ENCODE assay signal across 8 cellular contexts in genomic region chr4:184100297-184100885, GRCh38.
DNase-seq lines count a peak whose midpoint lies in the region; ATAC-seq lines count a peak whose summit lies in the region.

No MANE protein-coding gene starts in this region.

- DNase-seq in AML-193 (lab: John Stamatoyannopoulos, UW) = peak; percentile 21
- peak; percentile 8 for DNase-seq in M059J (ENCODE audit: low read depth)
- peak; percentile 9 for DNase-seq in activated gamma-delta T cell (lab: John Stamatoyannopoulos, UW)
- peak; percentile 18 for DNase-seq in kidney tubule cell (ENCODE audit: low spot score)
- peak; percentile 39 to 46 for DNase-seq in stimulated activated CD8-positive, alpha-beta memory T cell treated with anti-CD3 and anti-CD28 coated beads, Interleukin-2, amount 100 ng/mL, for 48 hours (ENCODE audit: low read depth in 2 of 2)
- no peak for DNase-seq in SKM-1 treated with dmso at 0.1 percent for 144 hours (lab: John Stamatoyannopoulos, UW; ENCODE audit: unreplicated experiment)
- no peak for DNase-seq in MV-4-11 (lab: John Stamatoyannopoulos, UW)

- peak; percentile 66 for ATAC-seq in GM18867 (IDR thresholded peaks at IDR 0.05; ENCODE audit: unreplicated experiment)

Comparison
In these comparisons a context has a peak if more than half of its experiments do, and no peak if none do; other contexts are left out.
1. DNase-seq: peak in AML-193 (2 of 2), M059J (single experiment), activated gamma-delta T cell (single experiment), kidney tubule cell (single experiment) and stimulated activated CD8-positive, alpha-beta memory T cell treated with anti-CD3 and anti-CD28 coated beads, Interleukin-2, amount 100 ng/mL, for 48 hours (2 of 2); none in SKM-1 treated with dmso at 0.1 percent for 144 hours (single experiment) and MV-4-11 (single experiment).